ENCODE assay signal across 20 cellular contexts in the genomic region with DNA sequence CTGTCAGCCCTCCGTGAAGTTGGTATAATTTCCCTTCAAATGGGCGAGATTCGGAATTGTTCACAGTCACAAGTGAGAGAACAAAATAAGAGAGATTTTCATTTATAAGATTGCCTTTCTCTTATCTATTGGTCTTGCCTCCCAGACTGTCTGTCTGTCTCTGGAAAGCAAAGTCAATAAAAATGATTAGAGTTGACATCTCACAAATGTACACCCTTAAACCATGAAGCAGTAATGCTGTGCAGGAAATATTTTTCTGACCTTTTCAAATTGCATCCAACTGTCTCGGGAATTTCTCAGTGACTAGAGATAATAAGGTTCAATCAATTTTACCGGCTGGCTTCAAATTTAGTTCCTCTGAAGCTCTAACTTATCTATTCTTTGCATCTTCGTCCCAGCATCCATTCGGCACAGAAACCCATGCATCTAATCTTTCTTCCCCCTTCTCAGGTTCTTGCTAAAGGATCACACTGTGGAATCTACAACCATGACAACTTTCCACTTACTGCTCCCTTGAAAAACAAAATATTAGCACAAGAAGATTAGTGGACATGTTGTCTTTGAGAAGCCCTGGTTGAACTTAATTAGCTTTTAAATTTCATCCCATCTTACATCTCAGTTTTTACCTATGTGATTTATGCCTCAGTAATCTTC.
A peak's percentile ranks its signal among the peaks of the same experiment; 100 is the strongest.
DNase-seq lines count a peak whose midpoint lies in the region; ATAC-seq and TF ChIP-seq lines count a peak whose summit lies in the region.
"Had no signal": no experiment of that assay in that cellular context is flagged by ENCODE, and none has a peak within 500 bp of the region (broad histone marks: within the 10 kb centered on the region; RNA-seq: fewer than 3 reads in every experiment).

No MANE protein-coding gene starts in this region.

- H3K27me3 Mint-ChIP-seq in endodermal cell (ENCODE audit: insufficient read depth) (no peaks in the 10 kb centered on the region), nephron progenitor cell (ENCODE audit: low read depth, poor library complexity) (no peaks in the 10 kb centered on the region)

- no peak for TF ChIP-seq CTCF in BE2C (IDR thresholded peaks at IDR 0.05; ENCODE audit: low read depth, low read length)
- TF ChIP-seq CTCF in endodermal cell (conservative IDR thresholded peaks at IDR 0.05) = no peak
- TF ChIP-seq CTCF in nephron progenitor cell (IDR thresholded peaks at IDR 0.05) = no peak

- no peaks in the 10 kb centered on the region for H3K36me3 Mint-ChIP-seq in endodermal cell (ENCODE audit: low read depth)
- no peaks in the 10 kb centered on the region for H3K36me3 Mint-ChIP-seq in nephron progenitor cell (ENCODE audit: low read depth)
- H3K36me3 Mint-ChIP-seq: CD8-positive, alpha-beta T cell had no signal

- H3K27ac Mint-ChIP-seq in endodermal cell (peak overlapping the region; percentile 74), nephron progenitor cell (peak overlapping the region; percentile 95)
- H3K27ac Mint-ChIP-seq: activated naive CD4-positive, alpha-beta T cell treated with anti-CD3 and anti-CD28 coated beads for 36 hours; CD8-positive, alpha-beta T cell had no signal

- H3K4me3 ChIP-seq in BE2C (ENCODE audit: low read depth, low read length) (peak overlapping the region; percentile 12; the same call in 1 of the 2 replicates), HUES6 (ENCODE audit: low read depth, low read length) (no peak overlapping the region), endodermal cell (ENCODE audit: low read length) (no peak overlapping the region)
- H3K4me3 ChIP-seq: esophagus muscularis mucosa, left lung, suprapubic skin had no signal

- H3K9ac ChIP-seq in HUES6 (ENCODE audit: low read length) (no peak overlapping the region), endodermal cell (ENCODE audit: extremely low read depth, low read length, poor library complexity, severe bottlenecking) (no peak overlapping the region)
- H3K9ac ChIP-seq: KMS-11 had no signal

- H3K9me3 ChIP-seq in BE2C (no peaks in the 10 kb centered on the region), HUES6 (ENCODE audit: control insufficient read depth, insufficient read depth, low read depth, low read length) (no peaks in the 10 kb centered on the region), endodermal cell (ENCODE audit: control insufficient read depth, low read length) (no peaks in the 10 kb centered on the region)
- H3K9me3 ChIP-seq: esophagus muscularis mucosa, left lung, suprapubic skin had no signal

- H3K27me3 ChIP-seq in BE2C (no peaks in the 10 kb centered on the region), HUES6 (ENCODE audit: control insufficient read depth, insufficient read depth, low read length) (no peaks in the 10 kb centered on the region), endodermal cell (ENCODE audit: control insufficient read depth, insufficient read depth, low read length, poor library complexity, severe bottlenecking) (no peaks in the 10 kb centered on the region)
- H3K27me3 ChIP-seq: esophagus muscularis mucosa, left lung, suprapubic skin had no signal

- H3K36me3 ChIP-seq in BE2C (no peaks in the 10 kb centered on the region), HUES6 (ENCODE audit: control insufficient read depth, insufficient read depth, low read length) (no peaks in the 10 kb centered on the region; the same call in 1 of the 2 replicates), endodermal cell (ENCODE audit: control insufficient read depth, insufficient read depth, low read length) (peaks cover 8% of the 10 kb centered on the region)
- H3K36me3 ChIP-seq: esophagus muscularis mucosa, left lung, suprapubic skin had no signal

- H3K9me3 Mint-ChIP-seq in endodermal cell (no peaks in the 10 kb centered on the region), nephron progenitor cell (no peaks in the 10 kb centered on the region)
- H3K9me3 Mint-ChIP-seq: activated naive CD4-positive, alpha-beta T cell treated with anti-CD3 and anti-CD28 coated beads for 36 hours; activated T-cell treated with anti-CD3 and anti-CD28 coated beads, Interleukin-2, amount 50 U/mL, for 4 hours; CD8-positive, alpha-beta T cell; H9 had no signal

- H3K4me1 ChIP-seq in BE2C (no peaks in the 10 kb centered on the region; the same call in 1 of the 2 replicates), HUES6 (ENCODE audit: control insufficient read depth, insufficient read depth, low read length) (peaks cover 63% of the 10 kb centered on the region), endodermal cell (ENCODE audit: control insufficient read depth, insufficient read depth, low read length) (peaks cover 28% of the 10 kb centered on the region)
- H3K4me1 ChIP-seq: suprapubic skin had no signal

- DNase-seq in BE2C = no peak
- no peak for DNase-seq in endodermal cell
- DNase-seq in nephron progenitor cell = no peak
- DNase-seq in GM19238 (ENCODE audit: insufficient read length, low spot score) = no peak
- no peak for DNase-seq in SIG-M5 (lab: John Stamatoyannopoulos, UW)
- no peak for DNase-seq in NCI-H1930 (lab: John Stamatoyannopoulos, UW)
- DNase-seq: activated CD8-positive, alpha-beta memory T cell treated with anti-CD3 and anti-CD28 coated beads for 24 hours; activated naive CD4-positive, alpha-beta T cell treated with anti-CD3 and anti-CD28 coated beads for 36 hours; activated T-cell treated with anti-CD3 and anti-CD28 coated beads, Interleukin-2, amount 50 U/mL, for 4 hours; effector CD4-positive, alpha-beta T cell; H9; MV-4-11; SW 1271 had no signal

- H3K4me1 Mint-ChIP-seq in endodermal cell (peaks cover 58% of the 10 kb centered on the region), nephron progenitor cell (peaks cover 86% of the 10 kb centered on the region)

- no peak overlapping the region for H3K4me3 Mint-ChIP-seq in endodermal cell
- peak overlapping the region; percentile 54 for H3K4me3 Mint-ChIP-seq in nephron progenitor cell
- H3K4me3 Mint-ChIP-seq: activated naive CD4-positive, alpha-beta T cell treated with anti-CD3 and anti-CD28 coated beads for 36 hours; activated T-cell treated with anti-CD3 and anti-CD28 coated beads, Interleukin-2, amount 50 U/mL, for 4 hours; CD8-positive, alpha-beta T cell; H9 had no signal

- WGBS in endodermal cell (ENCODE audit: insufficient coverage in 1 of 2, insufficient read length in 1 of 2), 2 experiments = 90 to 93% methylated on average over 6 to 7 of the region's 7 CpGs

- no peak for ATAC-seq in GM18873 (IDR thresholded peaks at IDR 0.05; ENCODE audit: low FRiP score, unreplicated experiment)
- ATAC-seq: activated T-cell treated with anti-CD3 and anti-CD28 coated beads, Interleukin-2, amount 50 U/mL, for 4 hours; CD8-positive, alpha-beta T cell had no signal

- H3K27ac ChIP-seq in HUES6 (ENCODE audit: low read depth, low read length) (peak overlapping the region; percentile 61; the same call in 1 of the 2 replicates), endodermal cell (ENCODE audit: low read depth, low read length) (peak overlapping the region; percentile 63)
- H3K27ac ChIP-seq: esophagus muscularis mucosa, KMS-11, suprapubic skin had no signal
